ENCODE assay signal across 7 cellular contexts in the genomic region with DNA sequence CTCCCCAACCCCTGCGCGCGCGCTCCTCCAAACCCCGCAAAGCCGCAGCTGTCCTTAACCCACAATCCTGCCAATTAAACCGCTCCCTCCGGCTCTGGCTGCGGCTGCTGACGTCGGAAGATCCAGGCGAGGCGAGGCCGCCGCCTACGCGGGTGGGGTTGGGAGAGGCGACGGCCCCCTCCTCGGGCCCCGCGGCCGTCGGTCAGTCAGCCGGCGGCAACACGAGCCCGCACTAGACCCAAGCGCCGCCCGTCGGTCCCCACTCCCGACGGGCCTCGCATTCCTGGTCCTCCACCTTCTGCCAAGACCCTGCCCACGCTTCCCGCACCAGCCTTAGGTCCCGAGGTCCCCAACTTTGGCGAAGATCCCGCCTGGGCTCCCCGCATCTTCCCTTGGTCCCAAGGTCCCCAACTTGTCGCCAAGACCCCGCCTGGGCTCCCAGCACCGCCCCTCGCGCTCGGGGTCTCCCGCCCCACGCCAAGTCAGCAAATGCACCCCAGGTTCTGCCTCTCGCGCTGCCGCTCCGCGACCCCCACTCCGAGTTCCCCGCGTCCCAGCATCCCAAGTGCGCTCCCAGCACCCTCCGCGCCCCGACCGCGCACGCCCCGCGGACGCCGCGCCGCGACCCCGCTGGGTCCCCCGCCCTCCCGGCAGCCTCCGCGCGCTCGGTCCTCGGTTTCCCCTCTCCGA.
A peak's percentile ranks its signal among the peaks of the same experiment; 100 is the strongest.
DNase-seq lines count a peak whose midpoint lies in the region.

No MANE protein-coding gene starts in this region.

- H3K9me3 ChIP-seq in adipocyte (ENCODE audit: control insufficient read depth, low read length) (no peaks in the 10 kb centered on the region), iPS-20b (ENCODE audit: insufficient read depth, low read depth, low read length) (no peaks in the 10 kb centered on the region), skeletal muscle tissue (ENCODE audit: control insufficient read depth in 3 of 3, low read length in 3 of 3) (no peaks in the 10 kb centered on the region)

- peak; percentile 23 for DNase-seq in NCI-H1092 (lab: John Stamatoyannopoulos, UW)
- peak; percentile 46 for DNase-seq in adipocyte (ENCODE audit: low read depth)
- no peak for DNase-seq in islet precursor cell
- DNase-seq in DMS79 treated with DMSO at 0.1 percent for 48 hours (lab: John Stamatoyannopoulos, UW) = no peak
- no peak for DNase-seq in kidney tubule cell (ENCODE audit: low spot score)

- no peak overlapping the region for H3K27ac ChIP-seq in iPS-20b (ENCODE audit: low read length)
- H3K27ac ChIP-seq in skeletal muscle tissue (ENCODE audit: low read depth, low read length) = no peak overlapping the region

- H3K27me3 ChIP-seq in adipocyte (replicated peaks; ENCODE audit: control insufficient read depth, insufficient read depth, low read length) (peaks cover 74% of the 10 kb centered on the region), iPS-20b (ENCODE audit: insufficient read depth, low read length) (peaks cover 97% of the 10 kb centered on the region), skeletal muscle tissue (ENCODE audit: control insufficient read depth in 3 of 3, insufficient read depth in 3 of 3, low read length in 3 of 3) (peaks cover 36 to 58% (median 53%) of the 10 kb centered on the region in 3 donors)

- H3K4me3 ChIP-seq in adipocyte (ENCODE audit: low read length) = no peak overlapping the region
- H3K4me3 ChIP-seq in iPS-20b (ENCODE audit: low read length) = peak overlapping the region; percentile 65
- peak overlapping the region in 2 of 3 donors; percentile 32 to 45 for H3K4me3 ChIP-seq in skeletal muscle tissue (ENCODE audit: low read length in 3 of 3)

- no peaks in the 10 kb centered on the region for H3K36me3 ChIP-seq in adipocyte (ENCODE audit: control insufficient read depth, insufficient read depth, low read length, severe bottlenecking)
- H3K36me3 ChIP-seq in iPS-20b (ENCODE audit: insufficient read depth, low read depth, low read length) = no peaks in the 10 kb centered on the region
- no peaks in the 10 kb centered on the region for H3K36me3 ChIP-seq in skeletal muscle tissue (ENCODE audit: control insufficient read depth in 3 of 3, insufficient read depth in 3 of 3, low read length in 3 of 3)

- H3K9ac ChIP-seq in adipocyte (ENCODE audit: low read length) (no peak overlapping the region), iPS-20b (ENCODE audit: low read depth, low read length) (no peak overlapping the region), skeletal muscle tissue (ENCODE audit: low read depth in 1 of 3, low read length in 3 of 3) (peak overlapping the region in 1 of 3 donors; percentile 40)

- peaks cover 12% of the 10 kb centered on the region for H3K4me1 ChIP-seq in adipocyte (ENCODE audit: control insufficient read depth, insufficient read depth, low read length)
- no peaks in the 10 kb centered on the region for H3K4me1 ChIP-seq in iPS-20b (ENCODE audit: insufficient read depth, low read length)
- H3K4me1 ChIP-seq in skeletal muscle tissue (ENCODE audit: control insufficient read depth in 3 of 3, insufficient read depth in 3 of 3, low read length in 3 of 3) = peaks cover 12 to 28% (median 28%) of the 10 kb centered on the region in 3 donors

Comparison
In these comparisons a context has a peak if more than half of its experiments do, and no peak if none do; other contexts are left out.
1. DNase-seq: peak in NCI-H1092 (single experiment) and adipocyte (single experiment); none in islet precursor cell (single experiment), DMS79 treated with DMSO at 0.1 percent for 48 hours (single experiment) and kidney tubule cell (single experiment).